In the genomic region with DNA sequence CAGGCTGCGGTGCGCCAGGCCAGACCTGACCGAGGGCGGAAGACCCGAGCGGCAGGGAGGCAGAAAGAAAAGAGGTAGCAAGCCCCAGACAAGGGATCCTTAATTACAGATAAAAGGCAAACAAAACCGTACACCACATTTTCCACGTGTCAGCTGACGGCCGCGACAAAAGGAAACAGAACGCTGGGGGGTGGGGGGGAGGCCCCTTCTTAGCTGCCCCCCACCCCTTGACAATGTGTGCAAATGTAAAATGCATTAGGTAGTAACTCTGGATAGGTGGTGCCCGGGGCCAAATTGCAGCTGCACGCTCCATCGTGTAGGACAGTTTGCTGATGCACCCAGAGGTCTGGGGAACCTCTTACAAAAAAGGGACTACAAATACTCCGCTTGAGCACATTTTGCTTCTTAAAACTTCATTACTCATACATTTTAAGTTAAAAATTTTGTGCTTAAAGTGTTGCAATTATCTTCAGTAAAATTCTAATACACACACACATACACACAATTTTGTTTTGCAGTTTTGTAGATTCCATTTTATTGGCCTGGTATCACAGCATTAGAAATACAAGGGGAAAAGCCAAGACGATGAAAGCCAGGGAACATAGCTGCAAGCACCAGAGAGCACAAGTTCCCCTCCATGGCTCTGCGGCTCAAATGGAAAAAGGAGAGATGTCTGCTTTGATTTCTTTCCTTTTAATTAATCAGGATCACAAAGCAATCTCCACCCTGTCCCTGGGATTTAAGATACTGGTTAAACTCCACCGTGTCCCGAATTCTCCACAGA, we compare ENCODE assay signal across 1 cellular context.
TF ChIP-seq lines count a peak whose summit lies in the region.

No MANE protein-coding gene starts in this region.

TF ChIP-seq in HepG2, 621 proteins besides CTCF, POLR2A, EP300 and RAD21 (continued from another document):
- TF ChIP-seq, protein P1, sequence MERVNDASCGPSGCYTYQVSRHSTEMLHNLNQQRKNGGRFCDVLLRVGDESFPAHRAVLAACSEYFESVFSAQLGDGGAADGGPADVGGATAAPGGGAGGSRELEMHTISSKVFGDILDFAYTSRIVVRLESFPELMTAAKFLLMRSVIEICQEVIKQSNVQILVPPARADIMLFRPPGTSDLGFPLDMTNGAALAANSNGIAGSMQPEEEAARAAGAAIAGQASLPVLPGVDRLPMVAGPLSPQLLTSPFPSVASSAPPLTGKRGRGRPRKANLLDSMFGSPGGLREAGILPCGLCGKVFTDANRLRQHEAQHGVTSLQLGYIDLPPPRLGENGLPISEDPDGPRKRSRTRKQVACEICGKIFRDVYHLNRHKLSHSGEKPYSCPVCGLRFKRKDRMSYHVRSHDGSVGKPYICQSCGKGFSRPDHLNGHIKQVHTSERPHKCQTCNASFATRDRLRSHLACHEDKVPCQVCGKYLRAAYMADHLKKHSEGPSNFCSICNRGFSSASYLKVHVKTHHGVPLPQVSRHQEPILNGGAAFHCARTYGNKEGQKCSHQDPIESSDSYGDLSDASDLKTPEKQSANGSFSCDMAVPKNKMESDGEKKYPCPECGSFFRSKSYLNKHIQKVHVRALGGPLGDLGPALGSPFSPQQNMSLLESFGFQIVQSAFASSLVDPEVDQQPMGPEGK (CRISPR knock-in tag; IDR thresholded peaks at IDR 0.05) = no peak
- TF ChIP-seq ZSCAN22 (CRISPR knock-in tag; IDR thresholded peaks at IDR 0.05) (no peak), ZNF33A (CRISPR knock-in tag; IDR thresholded peaks at IDR 0.05; ENCODE audit: borderline replicate concordance) (no peak), HNRNPUL1 (IDR thresholded peaks at IDR 0.05; ENCODE audit: low read depth, low read length) (no peak), NR2C2 (CRISPR knock-in tag; IDR thresholded peaks at IDR 0.05; ENCODE audit: borderline replicate concordance) (no peak), ZNF337 (CRISPR knock-in tag; IDR thresholded peaks at IDR 0.05; ENCODE audit: borderline replicate concordance, low read depth) (no peak), CBX5 (CRISPR knock-in tag; IDR thresholded peaks at IDR 0.05; ENCODE audit: borderline replicate concordance) (no peak), ZNF354B (CRISPR knock-in tag; IDR thresholded peaks at IDR 0.05) (no peak), POLR2AphosphoS2 (IDR thresholded peaks at IDR 0.05; ENCODE audit: low read depth, low read length) (no peak), ZNF10 (CRISPR knock-in tag; IDR thresholded peaks at IDR 0.05; ENCODE audit: borderline replicate concordance, low read depth) (no peak), ZNF30 (CRISPR knock-in tag; IDR thresholded peaks at IDR 0.05) (no peak)
- TF ChIP-seq, protein P2, sequence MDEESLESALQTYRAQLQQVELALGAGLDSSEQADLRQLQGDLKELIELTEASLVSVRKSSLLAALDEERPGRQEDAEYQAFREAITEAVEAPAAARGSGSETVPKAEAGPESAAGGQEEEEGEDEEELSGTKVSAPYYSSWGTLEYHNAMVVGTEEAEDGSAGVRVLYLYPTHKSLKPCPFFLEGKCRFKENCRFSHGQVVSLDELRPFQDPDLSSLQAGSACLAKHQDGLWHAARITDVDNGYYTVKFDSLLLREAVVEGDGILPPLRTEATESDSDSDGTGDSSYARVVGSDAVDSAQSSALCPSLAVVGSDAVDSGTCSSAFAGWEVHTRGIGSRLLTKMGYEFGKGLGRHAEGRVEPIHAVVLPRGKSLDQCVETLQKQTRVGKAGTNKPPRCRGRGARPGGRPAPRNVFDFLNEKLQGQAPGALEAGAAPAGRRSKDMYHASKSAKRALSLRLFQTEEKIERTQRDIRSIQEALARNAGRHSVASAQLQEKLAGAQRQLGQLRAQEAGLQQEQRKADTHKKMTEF (CRISPR knock-in tag; IDR thresholded peaks at IDR 0.05) = no peak
